Comparison of ENCODE assay signal across 28 cellular contexts in genomic region chr12:11639463-11639862, GRCh38.
"Had no signal": no experiment of that assay in that cellular context is flagged by ENCODE, and none has a peak within 500 bp of the region (broad histone marks: within the 10 kb centered on the region; RNA-seq: fewer than 3 reads in every experiment).

No MANE protein-coding gene starts in this region.

- H3K27me3 Mint-ChIP-seq: progenitor cell of endocrine pancreas; stimulated activated memory B cell treated with anti-CD40 and anti-IgM and Interleukin-4, amounts not matched to agents 10 μg/mL and 1 μg/mL and 100 μg/mL, for 72 hours had no signal

- ATAC-seq: natural killer cell; psoas muscle; right cardiac atrium; stimulated activated memory B cell treated with anti-CD40 and anti-IgM and Interleukin-4, amounts not matched to agents 10 μg/mL and 1 μg/mL and 100 μg/mL, for 72 hours had no signal

- DNase-seq: natural killer cell; occipital lobe; ovary; posterior cingulate gyrus; psoas muscle; right cardiac atrium; right lobe of liver; sigmoid colon; small intestine; stimulated activated CD4-positive, alpha-beta T cell treated with anti-CD3 and anti-CD28 coated beads, Interleukin-15, amount 100 ng/mL, for 24 hours; stimulated activated CD4-positive, alpha-beta T cell treated with anti-CD3 and anti-CD28 coated beads, Interleukin-2, amount 100 ng/mL, for 24 hours; stimulated activated CD4-positive, alpha-beta T cell treated with anti-CD3 and anti-CD28 coated beads, Interleukin-2, amount 100 ng/mL, for 48 hours; stimulated activated CD4-positive, alpha-beta T cell treated with anti-CD3 and anti-CD28 coated beads, Interleukin-4, amount 100 ng/mL, for 4 hours; stimulated activated CD8-positive, alpha-beta memory T cell treated with anti-CD3 and anti-CD28 coated beads, Interleukin-4, amount 100 ng/mL, for 48 hours; stimulated activated naive CD4-positive, alpha-beta T cell treated with Interleukin-2 at 50 U/mL for 16 hours; stomach; thyroid gland; trophoblast cell; upper lobe of left lung had no signal

- H3K36me3 Mint-ChIP-seq: natural killer cell; neural progenitor cell; stimulated activated memory B cell treated with anti-CD40 and anti-IgM and Interleukin-4, amounts not matched to agents 10 μg/mL and 1 μg/mL and 100 μg/mL, for 72 hours had no signal

- H3K4me3 ChIP-seq: neural progenitor cell, ovary, psoas muscle, right lobe of liver, sigmoid colon, stomach, thoracic aorta, thyroid gland, tibial nerve, upper lobe of left lung, vagina had no signal

- H3K36me3 ChIP-seq: neural progenitor cell, ovary, right lobe of liver, sigmoid colon, stomach, thoracic aorta, thyroid gland, tibial nerve, upper lobe of left lung, vagina had no signal

- H3K27ac Mint-ChIP-seq: natural killer cell; nephron; neural progenitor cell; progenitor cell of endocrine pancreas; stimulated activated memory B cell treated with anti-CD40 and anti-IgM and Interleukin-4, amounts not matched to agents 10 μg/mL and 1 μg/mL and 100 μg/mL, for 72 hours; stimulated activated naive CD8-positive, alpha-beta T cell treated with anti-CD3 and anti-CD28 coated beads, Interleukin-15, Interleukin-2, amounts not matched to agents 100 ng/mL and 50 ng/mL, for 24 hours had no signal

- H3K9me3 Mint-ChIP-seq: natural killer cell had no signal

- H3K9me3 ChIP-seq: ovary, psoas muscle, right lobe of liver, sigmoid colon, thoracic aorta, thyroid gland, upper lobe of left lung, vagina had no signal

- H3K4me3 Mint-ChIP-seq: natural killer cell; nephron; neural progenitor cell; stimulated activated memory B cell treated with anti-CD40 and anti-IgM and Interleukin-4, amounts not matched to agents 10 μg/mL and 1 μg/mL and 100 μg/mL, for 72 hours; stimulated activated naive CD8-positive, alpha-beta T cell treated with anti-CD3 and anti-CD28 coated beads, Interleukin-15, Interleukin-2, amounts not matched to agents 100 ng/mL and 50 ng/mL, for 24 hours had no signal

- H3K4me1 Mint-ChIP-seq: natural killer cell, nephron, neural progenitor cell had no signal

- H3K4me1 ChIP-seq: neural progenitor cell, parathyroid adenoma, psoas muscle, sigmoid colon, stomach, thyroid gland, tibial nerve, upper lobe of left lung, vagina had no signal
